1 cellular context compared by ENCODE assay signal in the genomic region with DNA sequence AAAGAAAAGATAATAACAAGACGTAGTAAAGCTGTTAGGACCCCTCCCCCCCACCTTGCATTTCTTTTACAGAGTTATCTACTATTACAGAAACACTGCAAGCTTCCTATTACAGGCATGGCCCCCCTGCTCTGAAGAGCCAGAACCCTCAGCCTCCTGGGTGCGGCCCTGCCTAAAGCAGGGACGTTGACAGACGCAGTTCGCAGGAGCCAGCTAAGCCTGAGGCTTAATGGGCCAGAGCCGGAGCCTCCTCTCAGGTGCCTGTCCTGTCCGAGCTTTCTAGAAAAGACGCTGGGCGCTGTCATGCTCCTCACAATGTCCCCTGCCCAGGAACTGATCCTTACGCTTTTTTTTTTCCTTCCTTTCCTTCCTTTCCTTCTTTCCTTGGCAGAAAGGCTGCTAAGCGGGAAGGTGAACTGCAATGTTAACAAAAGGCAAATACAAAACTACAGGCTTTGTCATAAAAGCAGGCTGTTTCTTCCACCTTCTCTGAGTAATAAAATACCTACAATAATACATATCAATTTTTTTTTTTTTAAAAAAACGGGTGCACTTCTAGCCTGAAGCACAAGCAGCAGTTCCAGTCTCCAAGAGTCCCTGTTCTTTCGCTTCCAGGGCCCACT.
TF ChIP-seq lines count a peak whose summit lies in the region.

No MANE protein-coding gene starts in this region.

TF ChIP-seq in K562, 482 proteins besides CTCF, POLR2A, EP300 and RAD21 (continued from another document and continues in another):
- TF ChIP-seq, protein P1, sequence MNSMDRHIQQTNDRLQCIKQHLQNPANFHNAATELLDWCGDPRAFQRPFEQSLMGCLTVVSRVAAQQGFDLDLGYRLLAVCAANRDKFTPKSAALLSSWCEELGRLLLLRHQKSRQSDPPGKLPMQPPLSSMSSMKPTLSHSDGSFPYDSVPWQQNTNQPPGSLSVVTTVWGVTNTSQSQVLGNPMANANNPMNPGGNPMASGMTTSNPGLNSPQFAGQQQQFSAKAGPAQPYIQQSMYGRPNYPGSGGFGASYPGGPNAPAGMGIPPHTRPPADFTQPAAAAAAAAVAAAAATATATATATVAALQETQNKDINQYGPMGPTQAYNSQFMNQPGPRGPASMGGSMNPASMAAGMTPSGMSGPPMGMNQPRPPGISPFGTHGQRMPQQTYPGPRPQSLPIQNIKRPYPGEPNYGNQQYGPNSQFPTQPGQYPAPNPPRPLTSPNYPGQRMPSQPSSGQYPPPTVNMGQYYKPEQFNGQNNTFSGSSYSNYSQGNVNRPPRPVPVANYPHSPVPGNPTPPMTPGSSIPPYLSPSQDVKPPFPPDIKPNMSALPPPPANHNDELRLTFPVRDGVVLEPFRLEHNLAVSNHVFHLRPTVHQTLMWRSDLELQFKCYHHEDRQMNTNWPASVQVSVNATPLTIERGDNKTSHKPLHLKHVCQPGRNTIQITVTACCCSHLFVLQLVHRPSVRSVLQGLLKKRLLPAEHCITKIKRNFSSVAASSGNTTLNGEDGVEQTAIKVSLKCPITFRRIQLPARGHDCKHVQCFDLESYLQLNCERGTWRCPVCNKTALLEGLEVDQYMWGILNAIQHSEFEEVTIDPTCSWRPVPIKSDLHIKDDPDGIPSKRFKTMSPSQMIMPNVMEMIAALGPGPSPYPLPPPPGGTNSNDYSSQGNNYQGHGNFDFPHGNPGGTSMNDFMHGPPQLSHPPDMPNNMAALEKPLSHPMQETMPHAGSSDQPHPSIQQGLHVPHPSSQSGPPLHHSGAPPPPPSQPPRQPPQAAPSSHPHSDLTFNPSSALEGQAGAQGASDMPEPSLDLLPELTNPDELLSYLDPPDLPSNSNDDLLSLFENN (IDR thresholded peaks at IDR 0.05; ENCODE audit: low read depth in 2 of 2, low read length in 2 of 2) = 0 out of 4 replicates have a peak, but pooled peaks of 1 of the 2 experiments have one; percentile 41
- TF ChIP-seq HDAC2 (IDR thresholded peaks at IDR 0.05) = 0 out of 2 replicates have a peak, but pooled peaks have one; percentile 31
- peak in 1 of 3 experiments; percentile 9 for TF ChIP-seq YY1 (IDR thresholded peaks at IDR 0.05; ENCODE audit: borderline replicate concordance in 1 of 3, control insufficient read depth in 1 of 3, extremely low read depth in 1 of 3, insufficient read depth in 3 of 3, insufficient read length in 1 of 3, insufficient replicate concordance in 2 of 3, low read depth in 1 of 3, low read length in 2 of 3)
- no peak for TF ChIP-seq STAG1 (CRISPR knock-in tag; IDR thresholded peaks at IDR 0.05; ENCODE audit: borderline replicate concordance)
- TF ChIP-seq, protein P2, sequence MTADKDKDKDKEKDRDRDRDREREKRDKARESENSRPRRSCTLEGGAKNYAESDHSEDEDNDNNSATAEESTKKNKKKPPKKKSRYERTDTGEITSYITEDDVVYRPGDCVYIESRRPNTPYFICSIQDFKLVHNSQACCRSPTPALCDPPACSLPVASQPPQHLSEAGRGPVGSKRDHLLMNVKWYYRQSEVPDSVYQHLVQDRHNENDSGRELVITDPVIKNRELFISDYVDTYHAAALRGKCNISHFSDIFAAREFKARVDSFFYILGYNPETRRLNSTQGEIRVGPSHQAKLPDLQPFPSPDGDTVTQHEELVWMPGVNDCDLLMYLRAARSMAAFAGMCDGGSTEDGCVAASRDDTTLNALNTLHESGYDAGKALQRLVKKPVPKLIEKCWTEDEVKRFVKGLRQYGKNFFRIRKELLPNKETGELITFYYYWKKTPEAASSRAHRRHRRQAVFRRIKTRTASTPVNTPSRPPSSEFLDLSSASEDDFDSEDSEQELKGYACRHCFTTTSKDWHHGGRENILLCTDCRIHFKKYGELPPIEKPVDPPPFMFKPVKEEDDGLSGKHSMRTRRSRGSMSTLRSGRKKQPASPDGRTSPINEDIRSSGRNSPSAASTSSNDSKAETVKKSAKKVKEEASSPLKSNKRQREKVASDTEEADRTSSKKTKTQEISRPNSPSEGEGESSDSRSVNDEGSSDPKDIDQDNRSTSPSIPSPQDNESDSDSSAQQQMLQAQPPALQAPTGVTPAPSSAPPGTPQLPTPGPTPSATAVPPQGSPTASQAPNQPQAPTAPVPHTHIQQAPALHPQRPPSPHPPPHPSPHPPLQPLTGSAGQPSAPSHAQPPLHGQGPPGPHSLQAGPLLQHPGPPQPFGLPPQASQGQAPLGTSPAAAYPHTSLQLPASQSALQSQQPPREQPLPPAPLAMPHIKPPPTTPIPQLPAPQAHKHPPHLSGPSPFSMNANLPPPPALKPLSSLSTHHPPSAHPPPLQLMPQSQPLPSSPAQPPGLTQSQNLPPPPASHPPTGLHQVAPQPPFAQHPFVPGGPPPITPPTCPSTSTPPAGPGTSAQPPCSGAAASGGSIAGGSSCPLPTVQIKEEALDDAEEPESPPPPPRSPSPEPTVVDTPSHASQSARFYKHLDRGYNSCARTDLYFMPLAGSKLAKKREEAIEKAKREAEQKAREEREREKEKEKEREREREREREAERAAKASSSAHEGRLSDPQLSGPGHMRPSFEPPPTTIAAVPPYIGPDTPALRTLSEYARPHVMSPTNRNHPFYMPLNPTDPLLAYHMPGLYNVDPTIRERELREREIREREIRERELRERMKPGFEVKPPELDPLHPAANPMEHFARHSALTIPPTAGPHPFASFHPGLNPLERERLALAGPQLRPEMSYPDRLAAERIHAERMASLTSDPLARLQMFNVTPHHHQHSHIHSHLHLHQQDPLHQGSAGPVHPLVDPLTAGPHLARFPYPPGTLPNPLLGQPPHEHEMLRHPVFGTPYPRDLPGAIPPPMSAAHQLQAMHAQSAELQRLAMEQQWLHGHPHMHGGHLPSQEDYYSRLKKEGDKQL (CRISPR knock-in tag; IDR thresholded peaks at IDR 0.05; ENCODE audit: borderline replicate concordance) = no peak
- TF ChIP-seq KDM5B (IDR thresholded peaks at IDR 0.05; ENCODE audit: insufficient replicate concordance, low read depth, low read length) = peak; percentile 18
- TF ChIP-seq GATAD2B (IDR thresholded peaks at IDR 0.05; ENCODE audit: borderline replicate concordance) = 0 out of 2 replicates have a peak, but pooled peaks have one; percentile 9
- no peak for TF ChIP-seq RBM14 (IDR thresholded peaks at IDR 0.05; ENCODE audit: borderline replicate concordance, insufficient read depth, low read depth, low read length)
- TF ChIP-seq, protein P3, sequence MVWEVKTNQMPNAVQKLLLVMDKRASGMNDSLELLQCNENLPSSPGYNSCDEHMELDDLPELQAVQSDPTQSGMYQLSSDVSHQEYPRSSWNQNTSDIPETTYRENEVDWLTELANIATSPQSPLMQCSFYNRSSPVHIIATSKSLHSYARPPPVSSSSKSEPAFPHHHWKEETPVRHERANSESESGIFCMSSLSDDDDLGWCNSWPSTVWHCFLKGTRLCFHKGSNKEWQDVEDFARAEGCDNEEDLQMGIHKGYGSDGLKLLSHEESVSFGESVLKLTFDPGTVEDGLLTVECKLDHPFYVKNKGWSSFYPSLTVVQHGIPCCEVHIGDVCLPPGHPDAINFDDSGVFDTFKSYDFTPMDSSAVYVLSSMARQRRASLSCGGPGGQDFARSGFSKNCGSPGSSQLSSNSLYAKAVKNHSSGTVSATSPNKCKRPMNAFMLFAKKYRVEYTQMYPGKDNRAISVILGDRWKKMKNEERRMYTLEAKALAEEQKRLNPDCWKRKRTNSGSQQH (CRISPR knock-in tag; IDR thresholded peaks at IDR 0.05) = no peak
- TF ChIP-seq GTF2E2 (tag; IDR thresholded peaks at IDR 0.05) = 0 out of 2 replicates have a peak, but pooled peaks have one; percentile 9
- 0 out of 2 replicates have a peak, but pooled peaks have one; percentile 8 for TF ChIP-seq SOX6 (IDR thresholded peaks at IDR 0.05)
- no peak for TF ChIP-seq FOS (IDR thresholded peaks at IDR 0.05; ENCODE audit: extremely low read depth, insufficient read length)
- TF ChIP-seq FOXO4 (CRISPR knock-in tag; IDR thresholded peaks at IDR 0.05) = no peak
- TF ChIP-seq, protein P4, sequence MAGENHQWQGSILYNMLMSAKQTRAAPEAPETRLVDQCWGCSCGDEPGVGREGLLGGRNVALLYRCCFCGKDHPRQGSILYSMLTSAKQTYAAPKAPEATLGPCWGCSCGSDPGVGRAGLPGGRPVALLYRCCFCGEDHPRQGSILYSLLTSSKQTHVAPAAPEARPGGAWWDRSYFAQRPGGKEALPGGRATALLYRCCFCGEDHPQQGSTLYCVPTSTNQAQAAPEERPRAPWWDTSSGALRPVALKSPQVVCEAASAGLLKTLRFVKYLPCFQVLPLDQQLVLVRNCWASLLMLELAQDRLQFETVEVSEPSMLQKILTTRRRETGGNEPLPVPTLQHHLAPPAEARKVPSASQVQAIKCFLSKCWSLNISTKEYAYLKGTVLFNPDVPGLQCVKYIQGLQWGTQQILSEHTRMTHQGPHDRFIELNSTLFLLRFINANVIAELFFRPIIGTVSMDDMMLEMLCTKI (IDR thresholded peaks at IDR 0.05; ENCODE audit: partially characterized antibody) = no peak
- no peak for TF ChIP-seq VEZF1 (CRISPR knock-in tag; IDR thresholded peaks at IDR 0.05)
- no peak for TF ChIP-seq ILF3 (IDR thresholded peaks at IDR 0.05; ENCODE audit: borderline replicate concordance)
- TF ChIP-seq ARID1B (IDR thresholded peaks at IDR 0.05) = peak; percentile 27
- no peak for TF ChIP-seq KLF1 (tag; IDR thresholded peaks at IDR 0.05)
- no peak for TF ChIP-seq POLR3G (IDR thresholded peaks at IDR 0.05; ENCODE audit: extremely low read depth, insufficient read length, insufficient replicate concordance)
- no peak for TF ChIP-seq RFX1 (IDR thresholded peaks at IDR 0.05)
- TF ChIP-seq ZNF586 (CRISPR knock-in tag; conservative IDR thresholded peaks at IDR 0.05) = no peak
- TF ChIP-seq ZSCAN32 (CRISPR knock-in tag; IDR thresholded peaks at IDR 0.05) = no peak
- TF ChIP-seq ZNF316 (IDR thresholded peaks at IDR 0.05) = no peak
- TF ChIP-seq BACH1 (tag; IDR thresholded peaks at IDR 0.05) = no peak
- no peak for TF ChIP-seq HOXB6 (CRISPR knock-in tag; IDR thresholded peaks at IDR 0.05; ENCODE audit: borderline replicate concordance)
- TF ChIP-seq PYGO2 (tag; IDR thresholded peaks at IDR 0.05) = no peak
- TF ChIP-seq, protein P5, sequence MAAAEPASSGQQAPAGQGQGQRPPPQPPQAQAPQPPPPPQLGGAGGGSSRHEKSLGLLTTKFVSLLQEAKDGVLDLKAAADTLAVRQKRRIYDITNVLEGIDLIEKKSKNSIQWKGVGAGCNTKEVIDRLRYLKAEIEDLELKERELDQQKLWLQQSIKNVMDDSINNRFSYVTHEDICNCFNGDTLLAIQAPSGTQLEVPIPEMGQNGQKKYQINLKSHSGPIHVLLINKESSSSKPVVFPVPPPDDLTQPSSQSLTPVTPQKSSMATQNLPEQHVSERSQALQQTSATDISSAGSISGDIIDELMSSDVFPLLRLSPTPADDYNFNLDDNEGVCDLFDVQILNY (CRISPR knock-in tag; IDR thresholded peaks at IDR 0.05) = no peak
- no peak for TF ChIP-seq IRF2 (CRISPR knock-in tag; IDR thresholded peaks at IDR 0.05)
- 0 out of 2 replicates have a peak, but pooled peaks have one; percentile 27 for TF ChIP-seq L3MBTL2 (IDR thresholded peaks at IDR 0.05)
- TF ChIP-seq CREM (IDR thresholded peaks at IDR 0.05; ENCODE audit: low read depth) = 0 out of 2 replicates have a peak, but pooled peaks have one; percentile 17
- TF ChIP-seq TARDBP (IDR thresholded peaks at IDR 0.05) = no peak
- TF ChIP-seq XRCC3 (IDR thresholded peaks at IDR 0.05) = no peak
- no peak for TF ChIP-seq MAFK (IDR thresholded peaks at IDR 0.05; ENCODE audit: low read length)
- TF ChIP-seq DNMT1 (IDR thresholded peaks at IDR 0.05) = no peak
- peak in 1 of 2 experiments; percentile 26; a peak in 1 of 4 replicates for TF ChIP-seq NRF1 (conservative IDR thresholded peaks at IDR 0.05 in 1 of 2, IDR thresholded peaks at IDR 0.05 in 1 of 2)
- no peak for TF ChIP-seq PHTF2 (CRISPR knock-in tag; IDR thresholded peaks at IDR 0.05)
- no peak for TF ChIP-seq ATF1 (CRISPR knock-in tag; IDR thresholded peaks at IDR 0.05)
- 0 out of 2 replicates have a peak, but pooled peaks have one; percentile 17 for TF ChIP-seq ATF1 (tag; IDR thresholded peaks at IDR 0.05)
- TF ChIP-seq DPF2 (IDR thresholded peaks at IDR 0.05) = 0 out of 2 replicates have a peak, but pooled peaks have one; percentile 17
- no peak for TF ChIP-seq GATAD2A (IDR thresholded peaks at IDR 0.05)
- TF ChIP-seq ZBTB1 (CRISPR knock-in tag; IDR thresholded peaks at IDR 0.05; ENCODE audit: borderline replicate concordance, low read depth) = no peak
- no peak for TF ChIP-seq RFX5 (IDR thresholded peaks at IDR 0.05; ENCODE audit: low read depth, low read length)
- TF ChIP-seq, protein P6, sequence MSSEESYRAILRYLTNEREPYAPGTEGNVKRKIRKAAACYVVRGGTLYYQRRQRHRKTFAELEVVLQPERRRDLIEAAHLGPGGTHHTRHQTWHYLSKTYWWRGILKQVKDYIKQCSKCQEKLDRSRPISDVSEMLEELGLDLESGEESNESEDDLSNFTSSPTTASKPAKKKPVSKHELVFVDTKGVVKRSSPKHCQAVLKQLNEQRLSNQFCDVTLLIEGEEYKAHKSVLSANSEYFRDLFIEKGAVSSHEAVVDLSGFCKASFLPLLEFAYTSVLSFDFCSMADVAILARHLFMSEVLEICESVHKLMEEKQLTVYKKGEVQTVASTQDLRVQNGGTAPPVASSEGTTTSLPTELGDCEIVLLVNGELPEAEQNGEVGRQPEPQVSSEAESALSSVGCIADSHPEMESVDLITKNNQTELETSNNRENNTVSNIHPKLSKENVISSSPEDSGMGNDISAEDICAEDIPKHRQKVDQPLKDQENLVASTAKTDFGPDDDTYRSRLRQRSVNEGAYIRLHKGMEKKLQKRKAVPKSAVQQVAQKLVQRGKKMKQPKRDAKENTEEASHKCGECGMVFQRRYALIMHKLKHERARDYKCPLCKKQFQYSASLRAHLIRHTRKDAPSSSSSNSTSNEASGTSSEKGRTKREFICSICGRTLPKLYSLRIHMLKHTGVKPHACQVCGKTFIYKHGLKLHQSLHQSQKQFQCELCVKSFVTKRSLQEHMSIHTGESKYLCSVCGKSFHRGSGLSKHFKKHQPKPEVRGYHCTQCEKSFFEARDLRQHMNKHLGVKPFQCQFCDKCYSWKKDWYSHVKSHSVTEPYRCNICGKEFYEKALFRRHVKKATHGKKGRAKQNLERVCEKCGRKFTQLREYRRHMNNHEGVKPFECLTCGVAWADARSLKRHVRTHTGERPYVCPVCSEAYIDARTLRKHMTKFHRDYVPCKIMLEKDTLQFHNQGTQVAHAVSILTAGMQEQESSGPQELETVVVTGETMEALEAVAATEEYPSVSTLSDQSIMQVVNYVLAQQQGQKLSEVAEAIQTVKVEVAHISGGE (CRISPR knock-in tag; IDR thresholded peaks at IDR 0.05) = no peak
